Comparison of ENCODE assay signal across 9 cellular contexts in genomic region chr1:226526801-226527595, GRCh38. TPM values are rescaled to one million over a fixed set of nuclear protein-coding genes. Genes with fewer than 3 reads are reported as not detected.
DNase-seq lines count a peak whose midpoint lies in the region; ATAC-seq and TF ChIP-seq lines count a peak whose summit lies in the region.
"Had no signal": no experiment of that assay in that cellular context is flagged by ENCODE, and none has a peak within 500 bp of the region (broad histone marks: within the 10 kb centered on the region; RNA-seq: fewer than 3 reads in every experiment).

No MANE protein-coding gene starts in this region.

- whole genome bisulfite sequencing in spleen, 5 donors, result 76 to 82% (median 77%) methylated on average over 20 to 21 of the region's 21 CpGs

- peak overlapping the region; percentile 84 for H3K27ac ChIP-seq in cardiac muscle cell
- H3K27ac ChIP-seq in spleen, result peak overlapping the region in 5 of 8 donors; percentile 20 to 67 (median 41)

- H3K36me3 ChIP-seq in H7 (replicated peaks; ENCODE audit: control insufficient read depth, insufficient read depth, low read length) (no peaks in the 10 kb centered on the region), cardiac muscle cell (no peaks in the 10 kb centered on the region), spleen (no peaks in the 10 kb centered on the region)

- no peak for TF ChIP-seq POLR2A in spleen (IDR thresholded peaks at IDR 0.05)

- H3K9me3 ChIP-seq in cardiac muscle cell (ENCODE audit: low read depth), result no peaks in the 10 kb centered on the region
- H3K9me3 ChIP-seq in spleen, result peaks cover 0 to 7% (median 2%) of the 10 kb centered on the region in 8 donors

- DNase-seq in H7 (peak; percentile 88), SK-MEL-5 (ENCODE audit: low read depth, low spot score) (peak; percentile 71), cardiac muscle cell (ENCODE audit: low read depth in 1 of 2, low spot score in 1 of 2) (peak; percentile 61 to 64), spleen (no peak), NK-92 (lab: John Stamatoyannopoulos, UW; ENCODE audit: unreplicated experiment) (no peak), dedifferentiated amniotic fluid mesenchymal stem cell (ENCODE audit: extremely low spot score) (no peak)
- DNase-seq: NCI-H146 had no signal

- no peak for TF ChIP-seq CTCF in cardiac muscle cell (IDR thresholded peaks at IDR 0.05; ENCODE audit: low read depth, low read length)
- no peak for TF ChIP-seq CTCF in spleen (IDR thresholded peaks at IDR 0.05 in 8 of 11, conservative IDR thresholded peaks at IDR 0.05 in 3 of 11)

- in situ Hi-C loops in SK-MEL-5 (cut with HindIII; ENCODE audit: low pct_unique_long_range_greater_than_20kb, low sequenced_read_pairs), result loop anchor here (25.0 kb wide), 1 partner anchor 90 kb away; no protein-coding TSS in a partner anchor

- intact Hi-C loops in spleen (cut with DNase I; ENCODE audit: low total_unique reads), result no loop called here

- H3K4me1 ChIP-seq in cardiac muscle cell (ENCODE audit: low read depth) (peaks cover 21% of the 10 kb centered on the region), spleen (no peaks in the 10 kb centered on the region)

- ATAC-seq in GM19324 (IDR thresholded peaks at IDR 0.05; ENCODE audit: low FRiP score, unreplicated experiment) (no peak), HG03342 (IDR thresholded peaks at IDR 0.05; ENCODE audit: unreplicated experiment) (no peak)

- H3K27me3 ChIP-seq in H7 (ENCODE audit: control insufficient read depth, insufficient read depth, low read length), result no peaks in the 10 kb centered on the region; the same call in 1 of the 2 replicates
- no peaks in the 10 kb centered on the region for H3K27me3 ChIP-seq in cardiac muscle cell
- H3K27me3 ChIP-seq in spleen (replicated peaks in 1 of 7), result peaks cover 0 to 4% (median 0%) of the 10 kb centered on the region in 7 donors

- H3K4me3 ChIP-seq in H7 (ENCODE audit: insufficient read depth, low read depth, low read length) (no peak overlapping the region), cardiac muscle cell (no peak overlapping the region), spleen (peak overlapping the region in 2 of 8 donors; percentile 12 to 43)

RNA-seq across cellular contexts. Expression of gene STUM, which starts 21.6 kb away (rescaled TPM):
- 0.14 and 0.26 TPM in 2 replicates for total RNA-seq in H7 (2014; rRNA removed; shearing (Covaris generic))
- total RNA-seq in SK-MEL-5 (2014; rRNA removed; shearing (Covaris generic)), result 0.27 and 0.32 TPM in 2 replicates
- 0.30 and 0.32 TPM in 2 replicates for polyA plus RNA-seq in SK-MEL-5 (2015; cell fraction: cytosol; rRNA removed)
- 0.99 and 1.5 TPM in 2 replicates for polyA plus RNA-seq in SK-MEL-5 (2015; cell fraction: nucleus; rRNA removed)
- 2.4 and 7.6 TPM in 2 replicates for total RNA-seq in cardiac muscle cell
- 0.71 and 4.8 TPM in 2 replicates for polyA plus RNA-seq in cardiac muscle cell
- 1 to 10 TPM in 1 of 7 donors, under 1 TPM in 6; 0.22 to 2.8 (median 0.51) TPM for total RNA-seq in spleen
- polyA plus RNA-seq in spleen, result under 1 TPM; 0.11 to 0.53 (median 0.45) TPM

Comparison
In these comparisons a context has a peak if more than half of its experiments do, and no peak if none do; other contexts are left out.
1. DNase-seq: peak in H7 (single experiment), SK-MEL-5 (single experiment) and cardiac muscle cell (2 of 2); none in spleen (single experiment), NK-92 (single experiment) and dedifferentiated amniotic fluid mesenchymal stem cell (single experiment).